ENCODE assay signal across 9 cellular contexts in genomic region chr11:116500002-116500832, GRCh38.
"Had no signal": no experiment of that assay in that cellular context is flagged by ENCODE, and none has a peak within 500 bp of the region (broad histone marks: within the 10 kb centered on the region; RNA-seq: fewer than 3 reads in every experiment).

No MANE protein-coding gene starts in this region.

- DNase-seq: activated T-cell treated with anti-CD3 and anti-CD28 coated beads, Interleukin-2, amount 50 U/mL, for 1 hour; amniotic stem cell; immature natural killer cell had no signal

- H3K27ac Mint-ChIP-seq: activated naive CD4-positive, alpha-beta T cell treated with anti-CD3 and anti-CD28 coated beads, Interleukin-2, amount 50 U/mL, for 72 hours; immature natural killer cell; stimulated activated memory B cell treated with anti-CD40 and anti-IgM and Interleukin-4, amounts not matched to agents 10 μg/mL and 1 μg/mL and 100 μg/mL, for 72 hours had no signal

- H3K27ac ChIP-seq: brain microvascular endothelial cell, esophagus muscularis mucosa, right atrium auricular region, transverse colon had no signal

- H3K4me3 Mint-ChIP-seq: immature natural killer cell; stimulated activated memory B cell treated with anti-CD40 and anti-IgM and Interleukin-4, amounts not matched to agents 10 μg/mL and 1 μg/mL and 100 μg/mL, for 72 hours had no signal

- H3K27me3 ChIP-seq: brain microvascular endothelial cell, right atrium auricular region had no signal

- H3K4me3 ChIP-seq: esophagus muscularis mucosa, right atrium auricular region, transverse colon had no signal

- H3K36me3 ChIP-seq: brain microvascular endothelial cell, esophagus muscularis mucosa, right atrium auricular region, transverse colon had no signal

- H3K4me1 Mint-ChIP-seq: immature natural killer cell had no signal

- H3K9me3 Mint-ChIP-seq: activated naive CD4-positive, alpha-beta T cell treated with anti-CD3 and anti-CD28 coated beads, Interleukin-2, amount 50 U/mL, for 72 hours; immature natural killer cell; stimulated activated memory B cell treated with anti-CD40 and anti-IgM and Interleukin-4, amounts not matched to agents 10 μg/mL and 1 μg/mL and 100 μg/mL, for 72 hours had no signal

- H3K9me3 ChIP-seq: esophagus muscularis mucosa, right atrium auricular region, transverse colon had no signal

- H3K36me3 Mint-ChIP-seq: immature natural killer cell; stimulated activated memory B cell treated with anti-CD40 and anti-IgM and Interleukin-4, amounts not matched to agents 10 μg/mL and 1 μg/mL and 100 μg/mL, for 72 hours had no signal
